ENCODE assay signal across 34 cellular contexts in genomic region chr1:74737360-74737759, GRCh38.
"Had no signal": no experiment of that assay in that cellular context is flagged by ENCODE, and none has a peak within 500 bp of the region (broad histone marks: within the 10 kb centered on the region; RNA-seq: fewer than 3 reads in every experiment).

No MANE protein-coding gene starts in this region.

- H3K4me3 ChIP-seq: MG63 had no signal

- DNase-seq: Karpas-422, Kasumi-1, MG63, MM.1S, MV-4-11, NCI-H1048, NCI-H1092, NCI-H1092 treated with DMSO at 0.1 percent for 48 hours, NCI-H1105, NCI-H1105 treated with DMSO at 0.1 percent for 48 hours, NCI-H1417, NCI-H1417 treated with DMSO at 0.1 percent for 48 hours, NCI-H1436, NCI-H1436 treated with DMSO at 0.1 percent for 48 hours, NCI-H146, NCI-H1694, NCI-H1694 treated with DMSO at 0.1 percent for 48 hours, NCI-H187, NCI-H187 treated with DMSO at 0.1 percent for 48 hours, NCI-H1930, NCI-H2029, NCI-H2029 treated with DMSO at 0.1 percent for 48 hours, NCI-H2081, NCI-H2081 treated with DMSO at 0.1 percent for 48 hours, NCI-H2107, NCI-H2171, NCI-H2171 treated with DMSO at 0.1 percent for 48 hours, NCI-H2227 treated with DMSO at 0.1 percent for 48 hours, NCI-H226, NCI-H345, NCI-H446, NCI-H446 treated with DMSO at 0.1 percent for 48 hours, NCI-H510A, NCI-H510A treated with DMSO at 0.1 percent for 48 hours had no signal

- H3K27me3 ChIP-seq: MG63 had no signal
